ENCODE assay signal across 8 cellular contexts in genomic region chr16:88453621-88454314, GRCh38. TPM values are rescaled to one million over a fixed set of nuclear protein-coding genes. Genes with fewer than 3 reads are reported as not detected.
DNase-seq lines count a peak whose midpoint lies in the region; ATAC-seq lines count a peak whose summit lies in the region.

No MANE protein-coding gene starts in this region.

- H3K36me3 Mint-ChIP-seq in activated naive CD4-positive, alpha-beta T cell treated with anti-CD3 and anti-CD28 coated beads, Interleukin-2, amount 10 ng/mL, durations not matched to agents 7 days and 5 days: no peaks in the 10 kb centered on the region
- H3K36me3 Mint-ChIP-seq in immature natural killer cell: no peaks in the 10 kb centered on the region
- H3K36me3 Mint-ChIP-seq in stimulated activated memory B cell treated with anti-CD40 and anti-IgM and Interleukin-4, amounts not matched to agents 10 μg/mL and 1 μg/mL and 100 μg/mL, for 72 hours: no peaks in the 10 kb centered on the region

- peak overlapping the region; percentile 97 for H3K4me2 ChIP-seq in BLaER1

- H3K27ac ChIP-seq in BLaER1: peak overlapping the region; percentile 79
- no peak overlapping the region for H3K27ac ChIP-seq in HUES64 (ENCODE audit: low read depth, low read length)

- H3K9ac ChIP-seq in BLaER1: peak overlapping the region; percentile 88
- no peak overlapping the region for H3K9ac ChIP-seq in HUES64 (ENCODE audit: low read depth, low read length)

- H3K27ac Mint-ChIP-seq in activated naive CD4-positive, alpha-beta T cell treated with anti-CD3 and anti-CD28 coated beads, Interleukin-2, amount 10 ng/mL, durations not matched to agents 7 days and 5 days: peak overlapping the region; percentile 55
- H3K27ac Mint-ChIP-seq in immature natural killer cell: peak overlapping the region; percentile 57 to 99 (median 96)
- peak overlapping the region; percentile 96 for H3K27ac Mint-ChIP-seq in stimulated activated memory B cell treated with anti-CD40 and anti-IgM and Interleukin-4, amounts not matched to agents 10 μg/mL and 1 μg/mL and 100 μg/mL, for 72 hours

- peaks cover 30% of the 10 kb centered on the region for H3K4me1 Mint-ChIP-seq in activated naive CD4-positive, alpha-beta T cell treated with anti-CD3 and anti-CD28 coated beads, Interleukin-2, amount 10 ng/mL, durations not matched to agents 7 days and 5 days
- peaks cover 34% of the 10 kb centered on the region in 2 donors for H3K4me1 Mint-ChIP-seq in immature natural killer cell
- peaks cover 66% of the 10 kb centered on the region for H3K4me1 Mint-ChIP-seq in stimulated activated memory B cell treated with anti-CD40 and anti-IgM and Interleukin-4, amounts not matched to agents 10 μg/mL and 1 μg/mL and 100 μg/mL, for 72 hours

- H4K20me1 ChIP-seq in BLaER1: peaks cover 51% of the 10 kb centered on the region

- peaks cover 71% of the 10 kb centered on the region for H3K4me1 ChIP-seq in BLaER1
- H3K4me1 ChIP-seq in HUES64 (ENCODE audit: insufficient read depth, low read length): peaks cover 5% of the 10 kb centered on the region; the same call in 1 of the 2 replicates

- H3K4me3 ChIP-seq in BLaER1 (peak overlapping the region; percentile 87), HUES64 (ENCODE audit: low read length) (peak overlapping the region; percentile 49)

- peak overlapping the region; percentile 89 for H3K4me3 Mint-ChIP-seq in activated naive CD4-positive, alpha-beta T cell treated with anti-CD3 and anti-CD28 coated beads, Interleukin-2, amount 10 ng/mL, durations not matched to agents 7 days and 5 days
- peak overlapping the region; percentile 94 to 100 (median 95) for H3K4me3 Mint-ChIP-seq in immature natural killer cell
- H3K4me3 Mint-ChIP-seq in stimulated activated memory B cell treated with anti-CD40 and anti-IgM and Interleukin-4, amounts not matched to agents 10 μg/mL and 1 μg/mL and 100 μg/mL, for 72 hours: peak overlapping the region; percentile 91

- H3K36me3 ChIP-seq in BLaER1 (no peaks in the 10 kb centered on the region), HUES64 (ENCODE audit: insufficient read depth, low read length) (no peaks in the 10 kb centered on the region)

- ATAC-seq in stimulated activated memory B cell treated with anti-CD40 and anti-IgM and Interleukin-4, amounts not matched to agents 10 μg/mL and 1 μg/mL and 100 μg/mL, for 72 hours: no peak
- ATAC-seq in GM19328 (IDR thresholded peaks at IDR 0.05; ENCODE audit: unreplicated experiment) (no peak), HG03439 (IDR thresholded peaks at IDR 0.05; ENCODE audit: unreplicated experiment) (no peak)

- peaks cover 50% of the 10 kb centered on the region for H3K27me3 Mint-ChIP-seq in activated naive CD4-positive, alpha-beta T cell treated with anti-CD3 and anti-CD28 coated beads, Interleukin-2, amount 10 ng/mL, durations not matched to agents 7 days and 5 days
- H3K27me3 Mint-ChIP-seq in immature natural killer cell (ENCODE audit: low read depth in 3 of 3): peaks cover 18 to 38% (median 19%) of the 10 kb centered on the region in 3 donors
- no peaks in the 10 kb centered on the region for H3K27me3 Mint-ChIP-seq in stimulated activated memory B cell treated with anti-CD40 and anti-IgM and Interleukin-4, amounts not matched to agents 10 μg/mL and 1 μg/mL and 100 μg/mL, for 72 hours

- CTCF ChIA-PET in activated naive CD4-positive, alpha-beta T cell treated with anti-CD3 and anti-CD28 coated beads, Interleukin-2, amount 10 ng/mL, durations not matched to agents 7 days and 5 days (lab: Charles Lee): no interaction called here

- DNase-seq in activated naive CD4-positive, alpha-beta T cell treated with anti-CD3 and anti-CD28 coated beads, Interleukin-2, amount 10 ng/mL, durations not matched to agents 7 days and 5 days: peak; percentile 52
- peak in 2 of 3 donors; percentile 51 to 52 for DNase-seq in immature natural killer cell
- DNase-seq in NCI-H2196 (lab: John Stamatoyannopoulos, UW; ENCODE audit: unreplicated experiment): no peak

- H3K9me3 ChIP-seq in BLaER1 (no peaks in the 10 kb centered on the region), HUES64 (ENCODE audit: insufficient read depth, low read depth, low read length) (no peaks in the 10 kb centered on the region)

- H3K9me3 Mint-ChIP-seq in activated naive CD4-positive, alpha-beta T cell treated with anti-CD3 and anti-CD28 coated beads, Interleukin-2, amount 10 ng/mL, durations not matched to agents 7 days and 5 days: no peaks in the 10 kb centered on the region
- no peaks in the 10 kb centered on the region for H3K9me3 Mint-ChIP-seq in immature natural killer cell
- no peaks in the 10 kb centered on the region for H3K9me3 Mint-ChIP-seq in stimulated activated memory B cell treated with anti-CD40 and anti-IgM and Interleukin-4, amounts not matched to agents 10 μg/mL and 1 μg/mL and 100 μg/mL, for 72 hours

- under 1% methylated on average over 77 of the region's 77 CpGs for WGBS in HUES64

- H3K27me3 ChIP-seq in BLaER1 (peaks cover 11% of the 10 kb centered on the region; the same call in 1 of the 2 replicates), HUES64 (ENCODE audit: insufficient read depth, low read length) (peaks cover 67% of the 10 kb centered on the region)

RNA-seq across cellular contexts. Expression of gene ZFPM1, which starts 0.7 kb away (rescaled TPM):
- polyA plus RNA-seq in HUES64 (2013, experiment 1 of 2): 2.0 TPM
- polyA plus RNA-seq in HUES64 (2013, experiment 2 of 2): 3.4 TPM
- under 1 TPM in 2 of 3 donors, not detected in 1; 0.14 to 0.75 TPM for polyA plus RNA-seq in immature natural killer cell
